7 cellular contexts compared by ENCODE assay signal in genomic region chr9:33393986-33394385, GRCh38. TPM values are rescaled to one million over a fixed set of nuclear protein-coding genes. Genes with fewer than 3 reads are reported as not detected.
"Had no signal": no experiment of that assay in that cellular context is flagged by ENCODE, and none has a peak within 500 bp of the region (broad histone marks: within the 10 kb centered on the region; RNA-seq: fewer than 3 reads in every experiment).

No MANE protein-coding gene starts in this region.

RNA-seq across cellular contexts. Expression of gene AQP7, which starts 8.4 kb away (rescaled TPM):
- total RNA-seq: activated B cell treated with CpG ODN at 0.5 μM for 24 hours; activated CD8-positive, alpha-beta T cell treated with anti-CD3 and anti-CD28 coated beads for 36 hours; activated T-cell treated with anti-CD3 and anti-CD28 coated beads, Interleukin-2, amount 50 U/mL, for 4 hours; dermis microvascular lymphatic vessel endothelial cell; lung microvascular endothelial cell; occipital lobe; SJSA1 had no signal

RNA-seq across cellular contexts. Expression of gene AQP3, which starts 53.4 kb away (rescaled TPM):
- total RNA-seq: occipital lobe, SJSA1 had no signal
